Comparison of ENCODE assay signal across 9 cellular contexts in genomic region chr2:191246820-191247380, GRCh38. TPM values are rescaled to one million over a fixed set of nuclear protein-coding genes. Genes with fewer than 3 reads are reported as not detected.
A peak's percentile ranks its signal among the peaks of the same experiment; 100 is the strongest.
DNase-seq lines count a peak whose midpoint lies in the region; ATAC-seq and TF ChIP-seq lines count a peak whose summit lies in the region.
"Had no signal": no experiment of that assay in that cellular context is flagged by ENCODE, and none has a peak within 500 bp of the region (broad histone marks: within the 10 kb centered on the region; RNA-seq: fewer than 3 reads in every experiment).

No MANE protein-coding gene starts in this region.

- peak overlapping the region; percentile 84 to 94 (median 93) for H3K4me3 Mint-ChIP-seq in nephron

- CTCF ChIA-PET in PC-3 (lab: Charles Lee) = interaction anchor here (0.9 to 1.0 kb wide), 2 partner anchors 29 to 79 kb away, joined by 3 to 4 read pairs; no protein-coding TSS in a partner anchor

- intact Hi-C loops in PC-3 (cut with micrococcal nuclease) = loop anchor here (1.0 to 5.0 kb wide), 7 partner anchors 28 to 275 kb away; no protein-coding TSS in a partner anchor

- peak overlapping the region; percentile 77 for H3K9ac ChIP-seq in PC-3 (ENCODE audit: low read length)

- peak overlapping the region; percentile 89 for H3K4me3 ChIP-seq in BE2C (ENCODE audit: low read depth, low read length)
- H3K4me3 ChIP-seq in PC-3 (ENCODE audit: low read length) = peak overlapping the region; percentile 90
- peak overlapping the region; percentile 71 for H3K4me3 ChIP-seq in epithelial cell of proximal tubule (ENCODE audit: low read depth, low read length)

- ATAC-seq in PC-3 = peak; percentile 4; the same call in 1 of the 2 replicates
- no peak for ATAC-seq in HG02970 (IDR thresholded peaks at IDR 0.05; ENCODE audit: low FRiP score, unreplicated experiment)

- TF ChIP-seq CTCF in BE2C (IDR thresholded peaks at IDR 0.05; ENCODE audit: low read depth, low read length) (no peak), PC-3 (conservative IDR thresholded peaks at IDR 0.05; ENCODE audit: low read depth, low read length) (no peak), epithelial cell of proximal tubule (conservative IDR thresholded peaks at IDR 0.05; ENCODE audit: low read depth, low read length) (no peak), nephron (IDR thresholded peaks at IDR 0.05; ENCODE audit: unreplicated experiment in 3 of 3) (no peak)

- no TSS peak for BruUV-seq in PC-3 (replicated peaks; lab: Mats Ljungman, UMichigan)

- H4K20me1 ChIP-seq in PC-3 (ENCODE audit: low read length) = peaks cover 47% of the 10 kb centered on the region

- peak overlapping the region; percentile 82 to 98 (median 92) for H3K27ac Mint-ChIP-seq in nephron

- no peak overlapping the region for H2AFZ ChIP-seq in PC-3 (ENCODE audit: low read length)

- H3K4me1 ChIP-seq in BE2C (peaks cover 38% of the 10 kb centered on the region), PC-3 (ENCODE audit: insufficient read depth, low read length) (peaks cover 51% of the 10 kb centered on the region)

- H3K9me3 Mint-ChIP-seq in nephron = no peaks in the 10 kb centered on the region

- peaks cover 6% of the 10 kb centered on the region for H3F3A ChIP-seq in PC-3 (ENCODE audit: low read length, unreplicated experiment)

- H3K4me2 ChIP-seq in PC-3 (ENCODE audit: low read length) = peak overlapping the region; percentile 93

- no peaks in the 10 kb centered on the region for H3K9me3 ChIP-seq in BE2C
- no peaks in the 10 kb centered on the region for H3K9me3 ChIP-seq in PC-3 (ENCODE audit: low read length)

- H3K9me2 ChIP-seq in PC-3 (replicated peaks; ENCODE audit: low read length) = no peaks in the 10 kb centered on the region

- peaks cover 66% of the 10 kb centered on the region for H3K79me2 ChIP-seq in PC-3 (ENCODE audit: low read length)

- DNase-seq in BE2C = peak; percentile 41
- peak; percentile 20 for DNase-seq in PC-3
- no peak for DNase-seq in epithelial cell of proximal tubule (ENCODE audit: low read depth)
- no peak for DNase-seq in caudate nucleus (lab: John Stamatoyannopoulos, UW)
- DNase-seq in activated naive CD4-positive, alpha-beta T cell treated with Interleukin-2 at 50 U/mL for 16 hours = no peak
- DNase-seq in SIG-M5 treated with dmso at 0.1 percent for 504 hours (lab: John Stamatoyannopoulos, UW; ENCODE audit: unreplicated experiment) = no peak
- DNase-seq: effector CD4-positive, alpha-beta T cell had no signal

- H3K36me3 ChIP-seq in BE2C (peaks cover 5% of the 10 kb centered on the region), PC-3 (ENCODE audit: low read depth, low read length) (0 out of 2 replicates have a peak, but pooled peaks cover 2% of the 10 kb centered on the region)

- POLR2A ChIA-PET in PC-3 (lab: Charles Lee; ENCODE audit: unreplicated experiment) = interaction anchor here (0.6 to 0.7 kb wide), 2 partner anchors 75 to 77 kb away, joined by 3 to 9 read pairs; no protein-coding TSS in a partner anchor

- H3K27me3 Mint-ChIP-seq in nephron (ENCODE audit: low read depth) = no peaks in the 10 kb centered on the region

- H3K27me3 ChIP-seq in BE2C (no peaks in the 10 kb centered on the region), PC-3 (ENCODE audit: low read length) (no peaks in the 10 kb centered on the region)

- peaks cover 12% of the 10 kb centered on the region for H3K36me3 Mint-ChIP-seq in nephron (ENCODE audit: low read depth)

- peaks cover 44% of the 10 kb centered on the region for H3K4me1 Mint-ChIP-seq in nephron

- peak overlapping the region; percentile 39 for H3K27ac ChIP-seq in PC-3 (ENCODE audit: low read length)
- no peak overlapping the region for H3K27ac ChIP-seq in caudate nucleus (ENCODE audit: low read depth, low read length)

RNA-seq across cellular contexts. Expression of gene MYO1B, which starts 1.7 kb away (rescaled TPM):
- 86.7 TPM for polyA plus RNA-seq in BE2C (2012; ENCODE audit: insufficient read depth, insufficient read length, low read depth)
- total RNA-seq in PC-3 (2014; rRNA removed) (88.0 and 93.0 TPM in 2 replicates), epithelial cell of proximal tubule (66.5 and 69.6 TPM in 2 replicates)

Comparison
In these comparisons a context has a peak if more than half of its experiments do, and no peak if none do; other contexts are left out.
1. DNase-seq: peak in BE2C (single experiment) and PC-3 (single experiment); none in epithelial cell of proximal tubule (single experiment), caudate nucleus (0 of 61), activated naive CD4-positive, alpha-beta T cell treated with Interleukin-2 at 50 U/mL for 16 hours (single experiment) and SIG-M5 treated with dmso at 0.1 percent for 504 hours (single experiment).
2. Peak in every context shown above with its lines, with median percentiles within 50 percentile points of each other: H3K4me3 ChIP-seq.